In the genomic region with DNA sequence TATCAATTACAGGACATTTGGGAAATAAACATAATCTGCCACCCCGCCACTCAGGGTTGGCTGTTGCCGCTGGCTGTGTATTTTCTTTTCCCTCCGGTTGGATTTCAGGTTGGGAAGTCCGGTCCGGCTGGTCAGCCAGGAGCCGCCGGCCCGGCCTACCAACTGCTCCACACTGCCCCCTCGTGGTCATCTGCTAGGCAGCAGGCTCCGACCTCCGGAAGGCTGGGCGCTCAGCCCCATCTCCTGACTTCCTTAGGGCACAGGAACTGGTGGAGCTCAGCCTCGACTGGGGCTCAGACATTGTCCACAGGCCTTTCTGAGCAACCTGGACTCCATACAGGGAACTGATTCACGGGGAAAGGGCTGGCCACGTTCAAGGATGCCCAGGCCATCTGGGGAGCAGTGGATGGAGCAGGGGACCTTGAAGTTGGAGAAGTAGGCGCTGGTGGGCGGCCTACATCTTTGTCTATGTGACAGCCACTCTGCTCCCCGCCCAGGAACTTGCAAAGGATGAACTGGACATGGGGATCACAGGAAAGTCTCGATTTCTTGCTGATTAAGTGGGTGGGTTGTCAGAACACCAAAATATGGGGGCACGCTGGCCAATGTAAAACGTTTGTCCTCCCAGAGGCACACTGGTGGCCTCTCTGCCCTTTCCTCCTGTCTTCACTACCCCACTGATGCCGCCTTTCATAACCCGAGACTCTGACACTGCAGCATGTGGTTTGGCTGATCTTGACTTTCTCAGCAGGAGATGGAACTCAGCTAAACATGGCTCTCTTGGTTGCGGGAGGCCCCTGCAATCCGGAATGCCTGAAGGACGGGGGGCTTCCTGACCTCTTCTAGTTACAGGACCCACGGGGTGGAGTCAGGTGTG, we compare ENCODE assay signal across 8 cellular contexts. TPM values are rescaled to one million over a fixed set of nuclear protein-coding genes. Genes with fewer than 3 reads are reported as not detected.
A peak's percentile ranks its signal among the peaks of the same experiment; 100 is the strongest.
DNase-seq lines count a peak whose midpoint lies in the region; ATAC-seq, FAIRE-seq and TF ChIP-seq lines count a peak whose summit lies in the region.

No MANE protein-coding gene starts in this region.

- H3K9me1 ChIP-seq in keratinocyte (ENCODE audit: control insufficient read depth, extremely low read depth, insufficient read depth, low read length), result no peaks in the 10 kb centered on the region

- no peaks in the 10 kb centered on the region for H3K9me3 ChIP-seq in HAP-1
- H3K9me3 ChIP-seq in keratinocyte (ENCODE audit: control insufficient read depth, low read depth, low read length), result no peaks in the 10 kb centered on the region

- H3K9ac ChIP-seq in keratinocyte (ENCODE audit: control insufficient read depth, extremely low read depth, insufficient read depth, low read length), result no peak overlapping the region

- POLR2A ChIA-PET in GM10248 (lab: Yijun Ruan, JAX), result no interaction called here
- POLR2A ChIA-PET in activated B cell treated with CpG ODN at 0.5 μM for 24 hours (lab: Charles Lee), result no interaction called here

- no peak overlapping the region for H3K27ac Mint-ChIP-seq in activated B cell treated with CpG ODN at 0.5 μM for 24 hours

- FAIRE-seq in keratinocyte (lab: Jason Lieb, UNC), result peak; percentile 73

- CTCF ChIA-PET in GM10248 (lab: Yijun Ruan, JAX) (interaction anchor here (0.8 to 1.9 kb wide), 9 partner anchors 10 to 627 kb away, joined by 3 to 8 read pairs (median 3); no protein-coding TSS in a partner anchor), activated B cell treated with CpG ODN at 0.5 μM for 24 hours (lab: Charles Lee) (interaction anchor here (1.0 to 1.7 kb wide), 5 partner anchors 25 to 628 kb away, joined by 3 to 5 read pairs (median 4); no protein-coding TSS in a partner anchor)

- peak; percentile 84 for DNase-seq in GM10248 (ENCODE audit: extremely low spot score)
- peak; percentile 41 to 86 for DNase-seq in HAP-1 (ENCODE audit: low spot score in 2 of 2)
- DNase-seq in MV-4-11 (lab: John Stamatoyannopoulos, UW), result peak; percentile 56
- peak; percentile 57 for DNase-seq in activated B cell treated with CpG ODN at 0.5 μM for 24 hours
- peak; percentile 81 for DNase-seq in cardiac fibroblast (ENCODE audit: low read depth in 2 of 2)
- no peak for DNase-seq in keratinocyte (ENCODE audit: low read depth, low spot score)
- peak; percentile 44 to 67 (median 54) for DNase-seq in stimulated activated CD4-positive, alpha-beta T cell treated with anti-CD3 and anti-CD28 coated beads, Interleukin-1b, Interleukin-23, amount 100 ng/mL, for 24 hours (ENCODE audit: low read depth in 4 of 4, low spot score in 1 of 4)

- no peaks in the 10 kb centered on the region for H3K9me3 Mint-ChIP-seq in activated B cell treated with CpG ODN at 0.5 μM for 24 hours

- H3K27ac ChIP-seq in keratinocyte (ENCODE audit: control insufficient read depth, insufficient read depth, low read length), result no peak overlapping the region

- H3K36me3 ChIP-seq in HAP-1 (replicated peaks) (no peaks in the 10 kb centered on the region), keratinocyte (ENCODE audit: control insufficient read depth in 2 of 2, extremely low read depth in 1 of 2, insufficient read depth in 2 of 2, low read length in 2 of 2) (no peaks in the 10 kb centered on the region)

- H3K36me3 Mint-ChIP-seq in activated B cell treated with CpG ODN at 0.5 μM for 24 hours (ENCODE audit: low read depth), result no peaks in the 10 kb centered on the region

- ATAC-seq in activated B cell treated with CpG ODN at 0.5 μM for 24 hours (ENCODE audit: low read depth), result peak; percentile 54
- no peak for ATAC-seq in GM18870 (IDR thresholded peaks at IDR 0.05; ENCODE audit: unreplicated experiment)

- H2AFZ ChIP-seq in keratinocyte (ENCODE audit: control insufficient read depth, low read length), result peak overlapping the region; percentile 74

- H3K4me1 ChIP-seq in HAP-1 (no peaks in the 10 kb centered on the region), keratinocyte (ENCODE audit: control insufficient read depth, extremely low read depth, insufficient read depth, low read length) (peaks cover 5% of the 10 kb centered on the region)

- peak overlapping the region; percentile 50 for H3K4me3 Mint-ChIP-seq in activated B cell treated with CpG ODN at 0.5 μM for 24 hours

- H3K27me3 ChIP-seq in HAP-1 (ENCODE audit: low read depth) (no peaks in the 10 kb centered on the region), keratinocyte (ENCODE audit: control insufficient read depth, extremely low read depth, insufficient read depth, low read length) (no peaks in the 10 kb centered on the region)

- peaks cover 23% of the 10 kb centered on the region for H3K27me3 Mint-ChIP-seq in activated B cell treated with CpG ODN at 0.5 μM for 24 hours

- dilution Hi-C loops in keratinocyte (cut with MboI; ENCODE audit: extremely low pct_ligation_motif_present, low sequenced_read_pairs), result no loop called here

- H3K4me3 ChIP-seq in HAP-1 (no peak overlapping the region), cardiac fibroblast (replicated peaks in 1 of 2; ENCODE audit: low read depth in 2 of 2, low read length in 2 of 2) (peak overlapping the region in 1 of 2 donors; percentile 14), keratinocyte (ENCODE audit: control insufficient read depth in 2 of 3, extremely low read depth in 1 of 3, insufficient read depth in 2 of 3, low read depth in 1 of 3, low read length in 3 of 3) (peak overlapping the region in 1 of 3 experiments; percentile 48)

- H3K79me2 ChIP-seq in keratinocyte (ENCODE audit: control insufficient read depth, insufficient read depth, low read length), result no peaks in the 10 kb centered on the region

- no peaks in the 10 kb centered on the region for H4K20me1 ChIP-seq in keratinocyte (ENCODE audit: control insufficient read depth, extremely low read depth, insufficient read depth, low read length)

- in situ Hi-C loops in HAP-1 (cut with MboI; ENCODE audit: low sequenced_read_pairs), result loop anchor here (25.0 kb wide), 2 partner anchors 434 to 616 kb away; partner anchors contain the start of gene CDK20

- TF ChIP-seq CTCF in GM10248 (IDR thresholded peaks at IDR 0.05; ENCODE audit: control extremely low read depth, extremely low read depth, low read depth, missing control alignments) (peak; percentile 87), activated B cell treated with CpG ODN at 0.5 μM for 24 hours (IDR thresholded peaks at IDR 0.05) (peak; percentile 93), cardiac fibroblast (IDR thresholded peaks at IDR 0.05; ENCODE audit: low read depth, low read length) (peak; percentile 94), keratinocyte (optimal IDR thresholded peaks at IDR 0.05 in 1 of 3, IDR thresholded peaks at IDR 0.05 in 1 of 3, conservative IDR thresholded peaks at IDR 0.05 in 1 of 3; ENCODE audit: extremely low read depth in 1 of 3, insufficient read depth in 2 of 3, low read length in 3 of 3) (peak; percentile 84 to 95 (median 93))

- peaks cover 8% of the 10 kb centered on the region for H3K4me1 Mint-ChIP-seq in activated B cell treated with CpG ODN at 0.5 μM for 24 hours

- H3K4me2 ChIP-seq in keratinocyte (ENCODE audit: control insufficient read depth, extremely low read depth, insufficient read depth, low read depth, low read length), result peak overlapping the region; percentile 80

- intact Hi-C loops in activated B cell treated with CpG ODN at 0.5 μM for 24 hours (cut with micrococcal nuclease), result loop anchor here (5.0 kb wide), 1 partner anchor 424 kb away; no protein-coding TSS in a partner anchor

RNA-seq across cellular contexts. Expression of gene NXNL2, which starts 43.7 kb away (rescaled TPM):
- total RNA-seq in activated B cell treated with CpG ODN at 0.5 μM for 24 hours, result not detected in 2 replicates
- polyA plus RNA-seq in keratinocyte, result 0.17 to 0.33 TPM (median 0.26 TPM) in 3 replicates
- not detected for polyA plus RNA-seq in keratinocyte (2011; ENCODE audit: low read depth)
- 0.23 and 0.48 TPM in 2 replicates for polyA plus RNA-seq in keratinocyte (2011; cell fraction: cytosol; rRNA removed)
- polyA plus RNA-seq in keratinocyte (2011; cell fraction: nucleus; rRNA removed), result 0.60 and 0.80 TPM in 2 replicates
- 0.18 TPM in 1 of 2 replicates, not detected in the other for polyA plus RNA-seq in keratinocyte (2012; ENCODE audit: low replicate concordance)
- polyA minus RNA-seq in keratinocyte, result not detected in 3 replicates
- not detected for polyA minus RNA-seq in keratinocyte (2011; cell fraction: cytosol; rRNA and poly(A)+ RNA removed)
- not detected in 2 replicates for polyA minus RNA-seq in keratinocyte (2011; cell fraction: nucleus; rRNA and poly(A)+ RNA removed)
